In genomic region chr12:9244894-9245293, GRCh38 we compare ENCODE assay signal across 10 cellular contexts. TPM values are rescaled to one million over a fixed set of nuclear protein-coding genes. Genes with fewer than 3 reads are reported as not detected.
DNase-seq lines count a peak whose midpoint lies in the region; ATAC-seq and TF ChIP-seq lines count a peak whose summit lies in the region.
"Had no signal": no experiment of that assay in that cellular context is flagged by ENCODE, and none has a peak within 500 bp of the region (broad histone marks: within the 10 kb centered on the region; RNA-seq: fewer than 3 reads in every experiment).

No MANE protein-coding gene starts in this region.

- peaks cover 26% of the 10 kb centered on the region for H3K27me3 Mint-ChIP-seq in activated T-cell treated with anti-CD3 and anti-CD28 coated beads, Interleukin-2, amount 50 U/mL, for 72 hours (ENCODE audit: low read depth)
- H3K27me3 Mint-ChIP-seq in progenitor cell of endocrine pancreas, result peaks cover 3% of the 10 kb centered on the region

- peaks cover under 1 to 4% of the 10 kb centered on the region in 2 donors for H3K36me3 Mint-ChIP-seq in activated T-cell treated with anti-CD3 and anti-CD28 coated beads, Interleukin-2, amount 50 U/mL, for 72 hours (ENCODE audit: insufficient read depth in 2 of 2)
- peaks cover 3% of the 10 kb centered on the region for H3K36me3 Mint-ChIP-seq in progenitor cell of endocrine pancreas (ENCODE audit: insufficient read depth)

- ATAC-seq in GM18520 (IDR thresholded peaks at IDR 0.05; ENCODE audit: unreplicated experiment) (peak; percentile 71), HG02884 (IDR thresholded peaks at IDR 0.05; ENCODE audit: unreplicated experiment) (peak; percentile 85)
- ATAC-seq in activated T-cell treated with anti-CD3 and anti-CD28 coated beads, Interleukin-2, amount 50 U/mL, for 72 hours (replicated peaks in 1 of 2), result peak; percentile 91 to 94

- H3K4me1 Mint-ChIP-seq in activated T-cell treated with anti-CD3 and anti-CD28 coated beads, Interleukin-2, amount 50 U/mL, for 72 hours (ENCODE audit: low read depth), result peaks cover 52% of the 10 kb centered on the region
- H3K4me1 Mint-ChIP-seq in progenitor cell of endocrine pancreas (ENCODE audit: low read depth), result peaks cover 22% of the 10 kb centered on the region

- no peak for TF ChIP-seq CTCF in progenitor cell of endocrine pancreas (IDR thresholded peaks at IDR 0.05; ENCODE audit: unreplicated experiment)

- H3K9me3 Mint-ChIP-seq in activated T-cell treated with anti-CD3 and anti-CD28 coated beads, Interleukin-2, amount 50 U/mL, for 72 hours, result peaks cover under 1 to 2% of the 10 kb centered on the region in 2 donors
- peaks cover 7% of the 10 kb centered on the region for H3K9me3 Mint-ChIP-seq in progenitor cell of endocrine pancreas (ENCODE audit: low read depth)

- H3K27ac Mint-ChIP-seq in activated T-cell treated with anti-CD3 and anti-CD28 coated beads, Interleukin-2, amount 50 U/mL, for 72 hours, result peak overlapping the region; percentile 62
- H3K27ac Mint-ChIP-seq in progenitor cell of endocrine pancreas, result no peak overlapping the region
- H3K27ac Mint-ChIP-seq: memory B cell had no signal

- peak; percentile 76 to 87 for DNase-seq in activated T-cell treated with anti-CD3 and anti-CD28 coated beads, Interleukin-2, amount 50 U/mL, for 72 hours
- DNase-seq in stimulated activated CD4-positive, alpha-beta T cell treated with anti-CD3 and anti-CD28 coated beads, Interleukin-2, amount 100 ng/mL, for 24 hours, result peak; percentile 68 to 71
- DNase-seq in NCI-H774 (lab: John Stamatoyannopoulos, UW) (no peak), 8988T (no peak), SW 1271 (lab: John Stamatoyannopoulos, UW) (no peak), progenitor cell of endocrine pancreas (ENCODE audit: low spot score, unreplicated experiment) (no peak)
- DNase-seq: DMS53 had no signal

- H3K4me3 Mint-ChIP-seq in activated T-cell treated with anti-CD3 and anti-CD28 coated beads, Interleukin-2, amount 50 U/mL, for 72 hours, result peak overlapping the region; percentile 34 to 71
- H3K4me3 Mint-ChIP-seq in progenitor cell of endocrine pancreas (ENCODE audit: low read depth), result no peak overlapping the region
- H3K4me3 Mint-ChIP-seq: memory B cell had no signal

RNA-seq across cellular contexts. Expression of gene PZP, which starts 36.7 kb away (rescaled TPM):
- total RNA-seq in activated T-cell treated with anti-CD3 and anti-CD28 coated beads, Interleukin-2, amount 50 U/mL, for 72 hours, result not detected
- total RNA-seq in progenitor cell of endocrine pancreas, result 0.24 and 0.29 TPM in 2 replicates

Comparison
In these comparisons a context has a peak if more than half of its experiments do, and no peak if none do; other contexts are left out.
1. DNase-seq: peak in activated T-cell treated with anti-CD3 and anti-CD28 coated beads, Interleukin-2, amount 50 U/mL, for 72 hours (2 of 2) and stimulated activated CD4-positive, alpha-beta T cell treated with anti-CD3 and anti-CD28 coated beads, Interleukin-2, amount 100 ng/mL, for 24 hours (2 of 2); none in NCI-H774 (single experiment), 8988T (single experiment), SW 1271 (0 of 2) and progenitor cell of endocrine pancreas (single experiment).
2. Peak in every context shown above with its lines, with median percentiles within 50 percentile points of each other: ATAC-seq.